ENCODE assay signal across 8 cellular contexts in genomic region chr9:97615439-97616072, GRCh38. TPM values are rescaled to one million over a fixed set of nuclear protein-coding genes. Genes with fewer than 3 reads are reported as not detected.
DNase-seq lines count a peak whose midpoint lies in the region; ATAC-seq and TF ChIP-seq lines count a peak whose summit lies in the region.

No MANE protein-coding gene starts in this region.

- no peak overlapping the region for H3K18ac ChIP-seq in H9 (ENCODE audit: insufficient read length, low read depth, low read length)

- H3K4me2 ChIP-seq in H9 (ENCODE audit: insufficient read depth, insufficient read length, low read length), result no peak overlapping the region

- no peak overlapping the region for H2AFZ ChIP-seq in H9 (ENCODE audit: low read length)

- H3K4ac ChIP-seq in H9 (ENCODE audit: low read depth, low read length), result no peak overlapping the region

- no peak overlapping the region for H3K14ac ChIP-seq in H9 (ENCODE audit: insufficient read depth, low read length)

- no peaks in the 10 kb centered on the region for H3K79me2 ChIP-seq in H9 (ENCODE audit: insufficient read depth, low read length)

- no peaks in the 10 kb centered on the region for H4K20me1 ChIP-seq in H9 (ENCODE audit: control insufficient read depth, insufficient read depth, insufficient read length)

- H3K27ac ChIP-seq in H9 (ENCODE audit: insufficient read length, low read depth, low read length) (no peak overlapping the region), neutrophil (no peak overlapping the region)

- no peak overlapping the region for H2BK120ac ChIP-seq in H9 (ENCODE audit: low read depth, low read length, poor library complexity, severe bottlenecking)

- no peak overlapping the region for H3K4me3 ChIP-seq in neutrophil (ENCODE audit: low read depth in 1 of 2, low read length in 1 of 2)

- H3K27ac Mint-ChIP-seq in CD14-positive monocyte (no peak overlapping the region), H9 (peak overlapping the region in 1 of 3 experiments; percentile 46; a peak in 2 of 7 replicates)

- H2BK12ac ChIP-seq in H9 (ENCODE audit: insufficient read length, low read depth, low read length), result no peak overlapping the region

- H3K27me3 ChIP-seq in H9 (ENCODE audit: insufficient read depth, low read length) (no peaks in the 10 kb centered on the region), neutrophil (no peaks in the 10 kb centered on the region)

- H3K9me3 ChIP-seq in H9 (ENCODE audit: control insufficient read depth, low read depth, low read length), result no peaks in the 10 kb centered on the region
- H3K9me3 ChIP-seq in neutrophil, result no peaks in the 10 kb centered on the region

- no peak overlapping the region for H2BK5ac ChIP-seq in H9 (ENCODE audit: insufficient read length, low read length)

- intact Hi-C loops in CD14-positive monocyte (cut with micrococcal nuclease), result loop anchor here (1.0 to 10.0 kb wide), 6 partner anchors 148 to 761 kb away; partner anchors contain the start of gene ZNF782 (in 1 of the 2)

- no peak overlapping the region for H3T11ph ChIP-seq in H9 (ENCODE audit: low read length)

- DNase-seq in CD14-positive monocyte (ENCODE audit: low spot score) (no peak), H9 (no peak), NCI-H748 treated with DMSO at 0.1 percent for 48 hours (lab: John Stamatoyannopoulos, UW) (peak; percentile 44), fibroblast of peridontal ligament (ENCODE audit: extremely low read depth) (peak; percentile 73)
- peak; percentile 42 for DNase-seq in activated T-cell treated with anti-CD3 and anti-CD28 coated beads, Interleukin-2, amount 50 U/mL, for 4 hours

- no peak overlapping the region for H2BK15ac ChIP-seq in H9 (ENCODE audit: low read depth, low read length)

- peak; percentile 46 to 57 for ATAC-seq in activated T-cell treated with anti-CD3 and anti-CD28 coated beads, Interleukin-2, amount 50 U/mL, for 4 hours
- ATAC-seq in HG02588 (IDR thresholded peaks at IDR 0.05; ENCODE audit: unreplicated experiment) (no peak), GM18868 (IDR thresholded peaks at IDR 0.05; ENCODE audit: unreplicated experiment) (no peak)

- H3K4me3 Mint-ChIP-seq in CD14-positive monocyte (no peak overlapping the region), H9 (no peak overlapping the region)
- no peak overlapping the region for H3K4me3 Mint-ChIP-seq in activated T-cell treated with anti-CD3 and anti-CD28 coated beads, Interleukin-2, amount 50 U/mL, for 4 hours

- H3K79me1 ChIP-seq in H9 (ENCODE audit: insufficient read depth, low read depth, low read length, poor library complexity, severe bottlenecking), result no peaks in the 10 kb centered on the region

- H3K36me3 Mint-ChIP-seq in CD14-positive monocyte, result peaks cover 36 to 45% of the 10 kb centered on the region in 2 donors
- peaks cover 16 to 64% (median 62%) of the 10 kb centered on the region in 3 experiments for H3K36me3 Mint-ChIP-seq in H9 (ENCODE audit: insufficient read depth in 1 of 3, low read depth in 3 of 3)
- H3K36me3 Mint-ChIP-seq in activated T-cell treated with anti-CD3 and anti-CD28 coated beads, Interleukin-2, amount 50 U/mL, for 4 hours (ENCODE audit: insufficient read depth), result peaks cover 34% of the 10 kb centered on the region

- no peak overlapping the region for H2BK20ac ChIP-seq in H9 (ENCODE audit: low read depth, low read length, poor library complexity, severe bottlenecking)

- H3K9me3 Mint-ChIP-seq in CD14-positive monocyte (peaks cover 0 to 4% (median 0%) of the 10 kb centered on the region in 7 donors), H9 (peaks cover 5% of the 10 kb centered on the region in 2 experiments; a peak in 4 of 5 replicates)
- H3K9me3 Mint-ChIP-seq in activated T-cell treated with anti-CD3 and anti-CD28 coated beads, Interleukin-2, amount 50 U/mL, for 4 hours, result no peaks in the 10 kb centered on the region

- H3K27me3 Mint-ChIP-seq in CD14-positive monocyte (ENCODE audit: low read depth in 3 of 3), result peaks cover 0 to 2% (median 0%) of the 10 kb centered on the region in 3 donors
- no peaks in the 10 kb centered on the region for H3K27me3 Mint-ChIP-seq in H9 (ENCODE audit: low read depth)
- no peaks in the 10 kb centered on the region for H3K27me3 Mint-ChIP-seq in activated T-cell treated with anti-CD3 and anti-CD28 coated beads, Interleukin-2, amount 50 U/mL, for 4 hours (ENCODE audit: low read depth)

- H3K9ac ChIP-seq in H9 (ENCODE audit: extremely low read depth, insufficient read length, low read length), result no peak overlapping the region

- no peak overlapping the region for H3K23ac ChIP-seq in H9 (ENCODE audit: insufficient read length, low read depth, low read length)

- H3K23me2 ChIP-seq in H9 (ENCODE audit: insufficient read length, low read depth, low read length, poor library complexity, severe bottlenecking), result no peaks in the 10 kb centered on the region

- no peak overlapping the region for H3K56ac ChIP-seq in H9 (ENCODE audit: insufficient read length, low read depth, low read length)

- peaks cover 7% of the 10 kb centered on the region for H3K36me3 ChIP-seq in neutrophil

- peaks cover 3% of the 10 kb centered on the region for H3K4me1 Mint-ChIP-seq in CD14-positive monocyte
- H3K4me1 Mint-ChIP-seq in H9, result peaks cover 3% of the 10 kb centered on the region in 2 experiments; a peak in 2 of 4 replicates
- H3K4me1 Mint-ChIP-seq in activated T-cell treated with anti-CD3 and anti-CD28 coated beads, Interleukin-2, amount 50 U/mL, for 4 hours (ENCODE audit: low read depth), result peaks cover 7% of the 10 kb centered on the region

- no peak overlapping the region for H4K8ac ChIP-seq in H9 (replicated peaks; ENCODE audit: insufficient read length, low read depth, low read length)

- no peak overlapping the region for H4K91ac ChIP-seq in H9 (ENCODE audit: insufficient read length, low read depth, low read length)

- no peak overlapping the region for H4K5ac ChIP-seq in H9 (ENCODE audit: insufficient read length, low read depth, low read length)

- TF ChIP-seq CTCF in CD14-positive monocyte (IDR thresholded peaks at IDR 0.05), result peak; percentile 83
- peak; percentile 84 for TF ChIP-seq CTCF in H9 (conservative IDR thresholded peaks at IDR 0.05)
- peak; percentile 82 for TF ChIP-seq CTCF in neutrophil (IDR thresholded peaks at IDR 0.05)

- H3K4me1 ChIP-seq in H9 (ENCODE audit: insufficient read depth, low read length) (no peaks in the 10 kb centered on the region), neutrophil (ENCODE audit: control insufficient read depth in 1 of 2, insufficient read depth in 1 of 2, low read depth in 1 of 2, low read length in 1 of 2) (no peaks in the 10 kb centered on the region)

- no peak overlapping the region for H2AK5ac ChIP-seq in H9 (ENCODE audit: insufficient read length, low read length)

RNA-seq across cellular contexts. Expression of gene TSTD2, which starts 17.6 kb away (rescaled TPM):
- polyA plus RNA-seq in CD14-positive monocyte, result 1 to 10 TPM; 1.2 to 2.4 TPM
- total RNA-seq in H9 (2021), result 22.9 and 23.5 TPM in 2 replicates
- 10 to 100 TPM; 12.8 to 15.1 (median 14.7) TPM for total RNA-seq in activated T-cell treated with anti-CD3 and anti-CD28 coated beads, Interleukin-2, amount 50 U/mL, for 4 hours

RNA-seq across cellular contexts. Expression of gene NCBP1, which starts 18.1 kb away (rescaled TPM):
- polyA plus RNA-seq in CD14-positive monocyte, result 10 to 100 TPM; 11.1 to 15.8 TPM
- total RNA-seq in H9 (2021), result 46.0 and 55.7 TPM in 2 replicates
- 10 to 100 TPM; 48.1 to 50.9 (median 48.1) TPM for total RNA-seq in activated T-cell treated with anti-CD3 and anti-CD28 coated beads, Interleukin-2, amount 50 U/mL, for 4 hours

Comparison
In these comparisons a context has a peak if more than half of its experiments do, and no peak if none do; other contexts are left out.
1. DNase-seq: peak in NCI-H748 treated with DMSO at 0.1 percent for 48 hours (single experiment), activated T-cell treated with anti-CD3 and anti-CD28 coated beads, Interleukin-2, amount 50 U/mL, for 4 hours (single experiment) and fibroblast of peridontal ligament (single experiment); none in CD14-positive monocyte (single experiment) and H9 (single experiment).
2. ATAC-seq: peak in activated T-cell treated with anti-CD3 and anti-CD28 coated beads, Interleukin-2, amount 50 U/mL, for 4 hours (2 of 2); none in HG02588 (single experiment) and GM18868 (single experiment).
3. Peak in every context shown above with its lines, with median percentiles within 50 percentile points of each other: CTCF ChIP-seq.